Comparison of ENCODE assay signal across 1 cellular context in genomic region chr5:75336625-75337336, GRCh38.
TF ChIP-seq lines count a peak whose summit lies in the region.

Gene HMGCR (plus strand): TSS chr5:75337220. CDS start chr5:75342606, 5,386 bp downstream.

TF ChIP-seq in HepG2, 621 proteins besides CTCF, POLR2A, EP300 and RAD21 (continued from another document and continues in another):
- TF ChIP-seq HIC2 (CRISPR knock-in tag; IDR thresholded peaks at IDR 0.05; ENCODE audit: low read depth) (peak; percentile 74), NFE2L1 (CRISPR knock-in tag; IDR thresholded peaks at IDR 0.05; ENCODE audit: borderline replicate concordance) (no peak), ZNF280B (CRISPR knock-in tag; IDR thresholded peaks at IDR 0.05; ENCODE audit: borderline replicate concordance) (peak; percentile 72; the same call in 1 of the 2 replicates), CBX2 (IDR thresholded peaks at IDR 0.05; ENCODE audit: low read depth, low read length) (no peak), CBX2 (CRISPR knock-in tag; IDR thresholded peaks at IDR 0.05; ENCODE audit: low read depth) (peak; percentile 70; the same call in 1 of the 2 replicates), ZIK1 (CRISPR knock-in tag; IDR thresholded peaks at IDR 0.05; ENCODE audit: borderline replicate concordance, low read depth) (peak; percentile 91; the same call in 1 of the 2 replicates), MED1 (CRISPR knock-in tag; IDR thresholded peaks at IDR 0.05) (peak; percentile 82), ADNP (CRISPR knock-in tag; IDR thresholded peaks at IDR 0.05) (no peak), ZNF225 (CRISPR knock-in tag; IDR thresholded peaks at IDR 0.05) (no peak), SRSF4 (IDR thresholded peaks at IDR 0.05; ENCODE audit: low read depth, low read length, poor library complexity, severe bottlenecking) (no peak), MTA3 (CRISPR knock-in tag; IDR thresholded peaks at IDR 0.05) (no peak), NFYB (CRISPR knock-in tag; IDR thresholded peaks at IDR 0.05) (peak; percentile 99), CREB3 (CRISPR knock-in tag; IDR thresholded peaks at IDR 0.05) (no peak; the same call in 1 of the 2 replicates), ZNF674 (CRISPR knock-in tag; IDR thresholded peaks at IDR 0.05; ENCODE audit: low read depth) (no peak), ZNF746 (CRISPR knock-in tag; IDR thresholded peaks at IDR 0.05) (no peak; the same call in 1 of the 2 replicates), KMT2B (CRISPR knock-in tag; IDR thresholded peaks at IDR 0.05) (peak; percentile 62), MTA1 (CRISPR knock-in tag; IDR thresholded peaks at IDR 0.05; ENCODE audit: borderline replicate concordance) (peak; percentile 85; the same call in 1 of the 2 replicates), ZNF17 (CRISPR knock-in tag; IDR thresholded peaks at IDR 0.05) (no peak), CENPBD1 (CRISPR knock-in tag; IDR thresholded peaks at IDR 0.05; ENCODE audit: borderline replicate concordance, low read depth) (no peak), RNF219 (CRISPR knock-in tag; IDR thresholded peaks at IDR 0.05) (no peak), RXRB (CRISPR knock-in tag; IDR thresholded peaks at IDR 0.05; ENCODE audit: borderline replicate concordance) (peak; percentile 52; the same call in 1 of the 2 replicates), MLX (CRISPR knock-in tag; IDR thresholded peaks at IDR 0.05) (peak; percentile 55; the same call in 1 of the 2 replicates), STAT5B (CRISPR knock-in tag; IDR thresholded peaks at IDR 0.05) (no peak), ZNF331 (CRISPR knock-in tag; IDR thresholded peaks at IDR 0.05) (peak; percentile 67), TCF7 (IDR thresholded peaks at IDR 0.05; ENCODE audit: low read depth) (no peak), ZNF329 (CRISPR knock-in tag; IDR thresholded peaks at IDR 0.05; ENCODE audit: low read depth) (no peak), NFE2 (CRISPR knock-in tag; IDR thresholded peaks at IDR 0.05) (peak; percentile 5; the same call in 1 of the 2 replicates), ZNF546 (CRISPR knock-in tag; conservative IDR thresholded peaks at IDR 0.05) (no peak), ZNF136 (CRISPR knock-in tag; IDR thresholded peaks at IDR 0.05; ENCODE audit: low read depth) (no peak; the same call in 1 of the 2 replicates), ZNF337 (CRISPR knock-in tag; IDR thresholded peaks at IDR 0.05; ENCODE audit: borderline replicate concordance, low read depth) (no peak), ZFP90 (CRISPR knock-in tag; IDR thresholded peaks at IDR 0.05; ENCODE audit: borderline replicate concordance) (peak; percentile 73), KLF13 (CRISPR knock-in tag; IDR thresholded peaks at IDR 0.05) (no peak), TEF (CRISPR knock-in tag; IDR thresholded peaks at IDR 0.05) (0 out of 2 replicates have a peak, but pooled peaks have one; percentile 25), IRF1 (CRISPR knock-in tag; IDR thresholded peaks at IDR 0.05; ENCODE audit: low read depth) (no peak), ZNF670 (CRISPR knock-in tag; IDR thresholded peaks at IDR 0.05; ENCODE audit: borderline replicate concordance) (no peak; the same call in 1 of the 2 replicates), MXD3 (CRISPR knock-in tag; IDR thresholded peaks at IDR 0.05) (no peak; the same call in 1 of the 2 replicates), NKX3-1 (CRISPR knock-in tag; IDR thresholded peaks at IDR 0.05) (peak; percentile 57; the same call in 1 of the 2 replicates), HOXA9 (CRISPR knock-in tag; IDR thresholded peaks at IDR 0.05; ENCODE audit: borderline replicate concordance) (peak; percentile 59; the same call in 1 of the 2 replicates), FOXM1 (CRISPR knock-in tag; IDR thresholded peaks at IDR 0.05) (no peak), ZNF263 (CRISPR knock-in tag; IDR thresholded peaks at IDR 0.05) (no peak), SIN3A (IDR thresholded peaks at IDR 0.05; ENCODE audit: borderline replicate concordance, low read depth, low read length) (peak; percentile 98), SALL2 (CRISPR knock-in tag; IDR thresholded peaks at IDR 0.05) (peak; percentile 90), ZNF598 (CRISPR knock-in tag; IDR thresholded peaks at IDR 0.05; ENCODE audit: borderline replicate concordance) (peak; percentile 41; the same call in 1 of the 2 replicates), JUN (CRISPR knock-in tag; IDR thresholded peaks at IDR 0.05) (no peak), SAP130 (CRISPR knock-in tag; IDR thresholded peaks at IDR 0.05; ENCODE audit: low read depth) (peak; percentile 93), ZFP36L1 (CRISPR knock-in tag; IDR thresholded peaks at IDR 0.05) (peak; percentile 90; the same call in 1 of the 2 replicates), KMT2A (CRISPR knock-in tag; IDR thresholded peaks at IDR 0.05) (peak; percentile 64), CCAR2 (optimal IDR thresholded peaks at IDR 0.05; ENCODE audit: low read depth, low read length) (no peak), ZNF740 (CRISPR knock-in tag; IDR thresholded peaks at IDR 0.05) (no peak), ZNF362 (CRISPR knock-in tag; IDR thresholded peaks at IDR 0.05; ENCODE audit: borderline replicate concordance) (no peak; the same call in 1 of the 2 replicates), NFIB (CRISPR knock-in tag; IDR thresholded peaks at IDR 0.05; ENCODE audit: borderline replicate concordance) (no peak), HOMEZ (CRISPR knock-in tag; IDR thresholded peaks at IDR 0.05; ENCODE audit: low read depth) (peak; percentile 87), GMEB2 (CRISPR knock-in tag; IDR thresholded peaks at IDR 0.05; ENCODE audit: low read depth) (no peak; the same call in none of the 2 replicates), TP53 (CRISPR knock-in tag; conservative IDR thresholded peaks at IDR 0.05) (no peak)
